ENCODE assay signal across 12 cellular contexts in genomic region chr1:147167361-147167760, GRCh38. TPM values are rescaled to one million over a fixed set of nuclear protein-coding genes. Genes with fewer than 3 reads are reported as not detected.
DNase-seq lines count a peak whose midpoint lies in the region; ATAC-seq and TF ChIP-seq lines count a peak whose summit lies in the region.
"Had no signal": no experiment of that assay in that cellular context is flagged by ENCODE, and none has a peak within 500 bp of the region (broad histone marks: within the 10 kb centered on the region; RNA-seq: fewer than 3 reads in every experiment).

No MANE protein-coding gene starts in this region.

- H3K36me3 ChIP-seq in colonic mucosa: no peaks in the 10 kb centered on the region
- peaks cover 0 to 17% of the 10 kb centered on the region in 2 donors for H3K36me3 ChIP-seq in muscle layer of duodenum (ENCODE audit: control insufficient read depth in 1 of 2, insufficient read depth in 2 of 2, low read length in 2 of 2)
- peaks cover 11% of the 10 kb centered on the region for H3K36me3 ChIP-seq in MG63

- ATAC-seq in GM21367 (IDR thresholded peaks at IDR 0.05; ENCODE audit: unreplicated experiment): no peak

- intact Hi-C loops in colonic mucosa (cut with DNase I): no loop called here

- H3K4me3 ChIP-seq in colonic mucosa (no peak overlapping the region), muscle layer of duodenum (ENCODE audit: low read depth in 1 of 2, low read length in 2 of 2) (no peak overlapping the region), MG63 (no peak overlapping the region)
- H3K4me3 ChIP-seq: tibial nerve had no signal

- DNase-seq in AG20443 (ENCODE audit: low spot score) (peak; percentile 84), M059J (ENCODE audit: low read depth) (peak; percentile 97), colonic mucosa (no peak), MG63 (no peak), superior temporal gyrus (ENCODE audit: extremely low spot score) (no peak), pons (ENCODE audit: low spot score) (no peak)
- DNase-seq: activated gamma-delta T cell; NCI-H774; stimulated activated CD4-positive, alpha-beta T cell treated with anti-CD3 and anti-CD28 coated beads, Interleukin-15, amount 100 ng/mL, for 24 hours had no signal

- H3K9ac ChIP-seq in colonic mucosa (ENCODE audit: low read depth in 2 of 2, low read length in 2 of 2): no peak overlapping the region

- TF ChIP-seq CTCF in colonic mucosa (IDR thresholded peaks at IDR 0.05): no peak

- H3K27ac ChIP-seq in colonic mucosa (peak overlapping the region; percentile 27), muscle layer of duodenum (ENCODE audit: low read length) (peak overlapping the region; percentile 15)

- no peaks in the 10 kb centered on the region for H3K27me3 ChIP-seq in colonic mucosa
- H3K27me3 ChIP-seq in muscle layer of duodenum (ENCODE audit: low read depth, low read length): no peaks in the 10 kb centered on the region
- no peaks in the 10 kb centered on the region for H3K27me3 ChIP-seq in MG63
- H3K27me3 ChIP-seq: tibial nerve had no signal

- no peaks in the 10 kb centered on the region for H3K9me3 ChIP-seq in colonic mucosa
- no peaks in the 10 kb centered on the region for H3K9me3 ChIP-seq in muscle layer of duodenum (ENCODE audit: control insufficient read depth in 1 of 2, low read length in 2 of 2)
- no peaks in the 10 kb centered on the region for H3K9me3 ChIP-seq in MG63
- H3K9me3 ChIP-seq: tibial nerve had no signal

- H3K4me1 ChIP-seq in colonic mucosa: peaks cover 13% of the 10 kb centered on the region
- H3K4me1 ChIP-seq in muscle layer of duodenum (ENCODE audit: control insufficient read depth in 1 of 2, insufficient read depth in 2 of 2, low read length in 2 of 2): peaks cover 18 to 20% of the 10 kb centered on the region in 2 donors

RNA-seq across cellular contexts. Expression of gene PRKAB2, which starts 4.9 kb away (rescaled TPM):
- total RNA-seq in M059J (2014; rRNA removed; shearing (Covaris generic)): 6.7 and 18.2 TPM in 2 replicates
- total RNA-seq in colonic mucosa: 10 to 100 TPM; 11.3 to 22.5 TPM
- 9.5 and 16.0 TPM in 2 replicates for total RNA-seq in MG63 (2014; rRNA removed; shearing (Covaris generic); ENCODE audit: low replicate concordance)

RNA-seq across cellular contexts. Expression of gene FMO5, which starts 57.8 kb away (rescaled TPM):
- 0.54 TPM in 2 replicates for total RNA-seq in M059J (2014; rRNA removed; shearing (Covaris generic))
- 10 to 100 TPM; 22.9 to 65.6 TPM for total RNA-seq in colonic mucosa
- total RNA-seq in MG63 (2014; rRNA removed; shearing (Covaris generic); ENCODE audit: low replicate concordance): not detected in 2 replicates

Comparison
In these comparisons a context has a peak if more than half of its experiments do, and no peak if none do; other contexts are left out.
1. DNase-seq: peak in AG20443 (single experiment) and M059J (single experiment); none in colonic mucosa (single experiment), MG63 (single experiment), superior temporal gyrus (single experiment) and pons (single experiment).
2. RNA of gene FMO5, which starts 57.8 kb away (total RNA-seq): 22.9 to 65.6 TPM in colonic mucosa; 0.54 TPM in M059J and not detected in MG63; every median in the first group is over 10 times any median in the second.